Comparison of ENCODE assay signal across 1 cellular context in the genomic region with DNA sequence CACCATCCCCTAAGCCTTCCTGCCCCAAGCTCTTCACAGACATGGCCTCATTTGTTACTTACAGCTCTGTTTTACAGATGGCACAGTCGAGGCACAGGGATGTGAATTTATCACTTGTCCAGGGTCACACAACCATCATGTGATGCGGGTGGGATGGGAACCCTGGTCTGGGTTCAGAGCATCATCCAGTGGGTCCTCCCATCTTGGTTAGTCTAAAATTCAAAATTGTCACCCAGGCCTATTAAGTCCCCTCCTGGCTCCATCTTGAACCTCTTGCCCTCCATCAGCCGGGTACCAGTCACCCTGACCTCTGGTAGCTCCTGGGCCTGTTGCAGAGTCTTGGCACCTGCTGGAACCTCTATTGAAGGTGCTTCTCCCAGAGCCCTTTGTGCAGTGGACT.
TF ChIP-seq lines count a peak whose summit lies in the region.

No MANE protein-coding gene starts in this region.

TF ChIP-seq in IMR-90, 13 proteins besides CTCF, POLR2A, EP300 and RAD21 (continued from another document):
- TF ChIP-seq, protein P1, sequence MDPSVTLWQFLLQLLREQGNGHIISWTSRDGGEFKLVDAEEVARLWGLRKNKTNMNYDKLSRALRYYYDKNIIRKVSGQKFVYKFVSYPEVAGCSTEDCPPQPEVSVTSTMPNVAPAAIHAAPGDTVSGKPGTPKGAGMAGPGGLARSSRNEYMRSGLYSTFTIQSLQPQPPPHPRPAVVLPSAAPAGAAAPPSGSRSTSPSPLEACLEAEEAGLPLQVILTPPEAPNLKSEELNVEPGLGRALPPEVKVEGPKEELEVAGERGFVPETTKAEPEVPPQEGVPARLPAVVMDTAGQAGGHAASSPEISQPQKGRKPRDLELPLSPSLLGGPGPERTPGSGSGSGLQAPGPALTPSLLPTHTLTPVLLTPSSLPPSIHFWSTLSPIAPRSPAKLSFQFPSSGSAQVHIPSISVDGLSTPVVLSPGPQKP (IDR thresholded peaks at IDR 0.05; ENCODE audit: borderline replicate concordance, low read depth, low read length): no peak
- TF ChIP-seq MAFK (IDR thresholded peaks at IDR 0.05; ENCODE audit: low read depth, low read length): no peak
- TF ChIP-seq MXI1 (IDR thresholded peaks at IDR 0.05; ENCODE audit: borderline replicate concordance, low read depth, low read length): no peak
- no peak for TF ChIP-seq BHLHE40 (IDR thresholded peaks at IDR 0.05; ENCODE audit: low read depth, low read length)
- TF ChIP-seq FOS (IDR thresholded peaks at IDR 0.05; ENCODE audit: low read depth, low read length): no peak
